Comparison of ENCODE assay signal across 1 cellular context in the genomic region with DNA sequence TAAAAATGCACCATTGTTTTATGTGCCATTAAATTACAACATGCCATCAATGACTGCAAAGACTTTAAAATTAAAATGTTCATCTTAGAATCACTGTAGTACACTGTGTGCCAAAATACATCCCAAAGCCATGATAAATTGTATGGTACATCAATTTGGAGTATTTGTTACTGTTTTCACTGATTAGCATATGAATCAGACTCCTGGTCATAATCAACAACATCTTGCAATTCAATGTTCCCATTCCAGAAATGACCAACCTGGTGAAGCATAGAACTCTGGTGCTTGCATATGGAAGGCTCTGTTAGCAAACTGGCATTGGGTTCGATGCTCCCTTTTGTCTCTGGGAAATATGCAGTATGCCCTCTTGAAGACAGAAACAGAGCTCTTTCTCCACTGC.
TF ChIP-seq lines count a peak whose summit lies in the region.

No MANE protein-coding gene starts in this region.

TF ChIP-seq in K562, 482 proteins besides CTCF, POLR2A, EP300 and RAD21 (continued from another document):
- TF ChIP-seq, protein P1, sequence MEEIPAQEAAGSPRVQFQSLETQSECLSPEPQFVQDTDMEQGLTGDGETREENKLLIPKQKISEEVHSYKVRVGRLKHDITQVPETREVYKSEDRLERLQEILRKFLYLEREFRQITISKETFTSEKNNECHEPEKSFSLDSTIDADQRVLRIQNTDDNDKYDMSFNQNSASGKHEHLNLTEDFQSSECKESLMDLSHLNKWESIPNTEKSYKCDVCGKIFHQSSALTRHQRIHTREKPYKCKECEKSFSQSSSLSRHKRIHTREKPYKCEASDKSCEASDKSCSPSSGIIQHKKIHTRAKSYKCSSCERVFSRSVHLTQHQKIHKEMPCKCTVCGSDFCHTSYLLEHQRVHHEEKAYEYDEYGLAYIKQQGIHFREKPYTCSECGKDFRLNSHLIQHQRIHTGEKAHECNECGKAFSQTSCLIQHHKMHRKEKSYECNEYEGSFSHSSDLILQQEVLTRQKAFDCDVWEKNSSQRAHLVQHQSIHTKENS (CRISPR knock-in tag; IDR thresholded peaks at IDR 0.05), result no peak
- TF ChIP-seq, protein P2, sequence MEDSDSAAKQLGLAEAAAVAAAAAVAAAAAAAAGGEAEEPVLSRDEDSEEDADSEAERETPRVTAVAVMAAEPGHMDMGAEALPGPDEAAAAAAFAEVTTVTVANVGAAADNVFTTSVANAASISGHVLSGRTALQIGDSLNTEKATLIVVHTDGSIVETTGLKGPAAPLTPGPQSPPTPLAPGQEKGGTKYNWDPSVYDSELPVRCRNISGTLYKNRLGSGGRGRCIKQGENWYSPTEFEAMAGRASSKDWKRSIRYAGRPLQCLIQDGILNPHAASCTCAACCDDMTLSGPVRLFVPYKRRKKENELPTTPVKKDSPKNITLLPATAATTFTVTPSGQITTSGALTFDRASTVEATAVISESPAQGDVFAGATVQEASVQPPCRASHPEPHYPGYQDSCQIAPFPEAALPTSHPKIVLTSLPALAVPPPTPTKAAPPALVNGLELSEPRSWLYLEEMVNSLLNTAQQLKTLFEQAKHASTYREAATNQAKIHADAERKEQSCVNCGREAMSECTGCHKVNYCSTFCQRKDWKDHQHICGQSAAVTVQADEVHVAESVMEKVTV (CRISPR knock-in tag; IDR thresholded peaks at IDR 0.05), result no peak
- TF ChIP-seq SMC3 (conservative IDR thresholded peaks at IDR 0.05; ENCODE audit: insufficient read depth, low read depth, low read length) (no peak), MEIS2 (IDR thresholded peaks at IDR 0.05; ENCODE audit: partially characterized antibody) (no peak)
TF ChIP-seq in K562: peak in this region for 0.
